31 cellular contexts compared by ENCODE assay signal in genomic region chr6:147752686-147753418, GRCh38.
DNase-seq lines count a peak whose midpoint lies in the region; ATAC-seq and TF ChIP-seq lines count a peak whose summit lies in the region.
"Had no signal": no experiment of that assay in that cellular context is flagged by ENCODE, and none has a peak within 500 bp of the region (broad histone marks: within the 10 kb centered on the region; RNA-seq: fewer than 3 reads in every experiment).

No MANE protein-coding gene starts in this region.

- no peak overlapping the region for H3K14ac ChIP-seq in trophoblast cell (ENCODE audit: low read length)

- H4K91ac ChIP-seq in trophoblast cell (ENCODE audit: low read depth, low read length) = no peak overlapping the region

- H2BK120ac ChIP-seq in trophoblast cell (ENCODE audit: insufficient read depth, low read length, poor library complexity) = no peak overlapping the region

- H3K9ac ChIP-seq in SK-N-MC (ENCODE audit: insufficient read length) (no peak overlapping the region), trophoblast cell (ENCODE audit: low read length) (no peak overlapping the region)

- H3K4me3 ChIP-seq in BJ (ENCODE audit: low read depth, low read length) (no peak overlapping the region), SK-N-MC (peak overlapping the region; percentile 55), trophoblast cell (ENCODE audit: low read depth, low read length) (no peak overlapping the region), foreskin fibroblast (ENCODE audit: low read depth in 1 of 2, low read length in 2 of 2) (no peak overlapping the region)
- H3K4me3 ChIP-seq: breast epithelium, left ventricle myocardium inferior, Peyer's patch, upper lobe of left lung had no signal

- no peak overlapping the region for H3K18ac ChIP-seq in trophoblast cell (ENCODE audit: low read length)

- peak; percentile 65 for DNase-seq in BJ (ENCODE audit: low read depth)
- no peak for DNase-seq in SK-N-MC (ENCODE audit: low read depth, low spot score)
- peak; percentile 18 for DNase-seq in iris pigment epithelial cell (ENCODE audit: low read depth)
- DNase-seq in trophoblast cell = peak in 1 of 2 donors; percentile 49
- DNase-seq in nephron progenitor cell = no peak
- no peak for DNase-seq in effector CD4-positive, alpha-beta T cell
- DNase-seq in foreskin fibroblast = no peak
- DNase-seq: activated CD4-positive, alpha-beta T cell treated with anti-CD3 and anti-CD28 coated beads for 48 hours; activated CD8-positive, alpha-beta memory T cell treated with anti-CD3 and anti-CD28 coated beads for 24 hours; activated T-cell treated with anti-CD3 and anti-CD28 coated beads for 4 hours; AML-193; anterior cingulate cortex; CD4-positive, alpha-beta memory T cell; glutamatergic neuron; left ventricle myocardium inferior; MM.1S; natural killer cell; NCI-H1436; NCI-H2081; NCI-H774; occipital lobe; Peyer's patch; SHP77 treated with DMSO at 0.1 percent for 48 hours; substantia nigra; upper lobe of left lung had no signal

- H3K4me2 ChIP-seq in trophoblast cell (ENCODE audit: low read length) = no peak overlapping the region

- no peaks in the 10 kb centered on the region for H3K4me1 Mint-ChIP-seq in nephron progenitor cell
- H3K4me1 Mint-ChIP-seq: CD4-positive, alpha-beta memory T cell; natural killer cell; stimulated activated memory B cell treated with anti-CD40 and anti-IgM and Interleukin-4, amounts not matched to agents 10 μg/mL and 1 μg/mL and 100 μg/mL, for 72 hours had no signal

- WGBS in trophoblast cell (ENCODE audit: extremely low coverage, insufficient coverage, insufficient read length) = no CpG with 5 or more reads among the region's 4 CpGs

- no peak for TF ChIP-seq CTCF in BJ (IDR thresholded peaks at IDR 0.05; ENCODE audit: insufficient read depth, low read depth, low read length)
- TF ChIP-seq CTCF in nephron progenitor cell (IDR thresholded peaks at IDR 0.05) = no peak
- TF ChIP-seq CTCF in foreskin fibroblast (IDR thresholded peaks at IDR 0.05; ENCODE audit: low read depth, low read length) = no peak

- no peak overlapping the region for H2BK12ac ChIP-seq in trophoblast cell (ENCODE audit: low read length)

- H4K12ac ChIP-seq in trophoblast cell (ENCODE audit: low read depth, low read length) = no peak overlapping the region

- no peak overlapping the region for H3K23ac ChIP-seq in trophoblast cell (ENCODE audit: low read length)

- no peak overlapping the region for H3K4me3 Mint-ChIP-seq in nephron progenitor cell
- H3K4me3 Mint-ChIP-seq: activated naive CD8-positive, alpha-beta T cell; CD4-positive, alpha-beta memory T cell; natural killer cell; stimulated activated memory B cell treated with anti-CD40 and anti-IgM and Interleukin-4, amounts not matched to agents 10 μg/mL and 1 μg/mL and 100 μg/mL, for 72 hours had no signal

- no peak overlapping the region for H2AFZ ChIP-seq in trophoblast cell (ENCODE audit: insufficient read depth, low read length, poor library complexity)

- peaks cover 8% of the 10 kb centered on the region for H3K9me3 Mint-ChIP-seq in nephron progenitor cell

- peak overlapping the region; percentile 77 for H2BK5ac ChIP-seq in trophoblast cell (ENCODE audit: low read depth, low read length, poor library complexity)

- H3K27me3 Mint-ChIP-seq in nephron progenitor cell (ENCODE audit: low read depth, poor library complexity) = no peaks in the 10 kb centered on the region
- H3K27me3 Mint-ChIP-seq: activated naive CD8-positive, alpha-beta T cell; stimulated activated memory B cell treated with anti-CD40 and anti-IgM and Interleukin-4, amounts not matched to agents 10 μg/mL and 1 μg/mL and 100 μg/mL, for 72 hours had no signal

- no peak overlapping the region for H4K8ac ChIP-seq in trophoblast cell (ENCODE audit: low read depth, low read length)

- H3K36me3 ChIP-seq in BJ (ENCODE audit: control insufficient read depth, insufficient read depth, low read length) (no peaks in the 10 kb centered on the region), SK-N-MC (ENCODE audit: insufficient read depth, low read length) (no peaks in the 10 kb centered on the region), trophoblast cell (ENCODE audit: control insufficient read depth in 1 of 2, insufficient read depth in 2 of 2, low read length in 2 of 2) (no peaks in the 10 kb centered on the region)
- H3K36me3 ChIP-seq: breast epithelium, left ventricle myocardium inferior, Peyer's patch, upper lobe of left lung had no signal

- no peak for ATAC-seq in HG03095 (IDR thresholded peaks at IDR 0.05; ENCODE audit: unreplicated experiment)
- ATAC-seq: natural killer cell; stimulated activated memory B cell treated with anti-CD40 and anti-IgM and Interleukin-4, amounts not matched to agents 10 μg/mL and 1 μg/mL and 100 μg/mL, for 72 hours had no signal

- no peaks in the 10 kb centered on the region for H3K79me2 ChIP-seq in trophoblast cell (ENCODE audit: control insufficient read depth, insufficient read depth, low read length, poor library complexity)

- H3K4ac ChIP-seq in trophoblast cell (ENCODE audit: low read depth, low read length) = no peak overlapping the region

- CTCF ChIA-PET in BJ (lab: Yijun Ruan, JAX) = interaction anchor here (0.6 to 1.0 kb wide), 2 partner anchors 194 to 216 kb away, joined by 3 read pairs; no protein-coding TSS in a partner anchor

- H3K27ac Mint-ChIP-seq in nephron progenitor cell = no peak overlapping the region
- H3K27ac Mint-ChIP-seq: activated naive CD8-positive, alpha-beta T cell; CD4-positive, alpha-beta memory T cell; natural killer cell; stimulated activated memory B cell treated with anti-CD40 and anti-IgM and Interleukin-4, amounts not matched to agents 10 μg/mL and 1 μg/mL and 100 μg/mL, for 72 hours had no signal

- H3K27ac ChIP-seq in SK-N-MC (peak overlapping the region; percentile 73), trophoblast cell (ENCODE audit: low read depth, low read length) (peak overlapping the region; percentile 50)
- H3K27ac ChIP-seq: breast epithelium, HL-60, left ventricle myocardium inferior, Peyer's patch, upper lobe of left lung, VCaP had no signal

- H2AK5ac ChIP-seq in trophoblast cell (ENCODE audit: low read length) = no peak overlapping the region

- no peaks in the 10 kb centered on the region for H3K9me3 ChIP-seq in SK-N-MC (ENCODE audit: low read depth, low read length)
- H3K9me3 ChIP-seq in trophoblast cell (ENCODE audit: insufficient read depth, low read depth, low read length) = no peaks in the 10 kb centered on the region
- H3K9me3 ChIP-seq: Peyer's patch, upper lobe of left lung had no signal

- H3K79me1 ChIP-seq in trophoblast cell (ENCODE audit: low read length) = no peaks in the 10 kb centered on the region

- no peaks in the 10 kb centered on the region for H3K4me1 ChIP-seq in trophoblast cell (ENCODE audit: control insufficient read depth in 1 of 2, insufficient read depth in 2 of 2, low read length in 2 of 2)
- H3K4me1 ChIP-seq: breast epithelium, left ventricle myocardium inferior, Peyer's patch, upper lobe of left lung had no signal

- H3K27me3 ChIP-seq in BJ (ENCODE audit: control insufficient read depth, insufficient read depth, low read length) = no peaks in the 10 kb centered on the region
- no peaks in the 10 kb centered on the region for H3K27me3 ChIP-seq in trophoblast cell (ENCODE audit: insufficient read depth, low read length)
- H3K27me3 ChIP-seq: breast epithelium, Peyer's patch, upper lobe of left lung had no signal

- H3K36me3 Mint-ChIP-seq in nephron progenitor cell (ENCODE audit: low read depth) = no peaks in the 10 kb centered on the region
- H3K36me3 Mint-ChIP-seq: activated naive CD8-positive, alpha-beta T cell; CD4-positive, alpha-beta memory T cell; natural killer cell; stimulated activated memory B cell treated with anti-CD40 and anti-IgM and Interleukin-4, amounts not matched to agents 10 μg/mL and 1 μg/mL and 100 μg/mL, for 72 hours had no signal

- POLR2A ChIA-PET in BJ (lab: Charles Lee) = no interaction called here

Comparison
In these comparisons a context has a peak if more than half of its experiments do, and no peak if none do; other contexts are left out.
1. DNase-seq: peak in BJ (single experiment) and iris pigment epithelial cell (single experiment); none in SK-N-MC (single experiment), nephron progenitor cell (single experiment), effector CD4-positive, alpha-beta T cell (single experiment) and foreskin fibroblast (0 of 2).